In genomic region chr6:58332108-58332507, GRCh38 we compare ENCODE assay signal across 3 cellular contexts.
A peak's percentile ranks its signal among the peaks of the same experiment; 100 is the strongest.
DNase-seq lines count a peak whose midpoint lies in the region.

No MANE protein-coding gene starts in this region.

- DNase-seq in occipital lobe (lab: John Stamatoyannopoulos, UW) = peak; percentile 38
- peak; percentile 50 for DNase-seq in superior temporal gyrus (ENCODE audit: extremely low spot score)

- H3K27ac ChIP-seq in angular gyrus (ENCODE audit: low read depth, low read length) = peak overlapping the region; percentile 48
